In genomic region chr9:20317701-20318100, GRCh38 we compare ENCODE assay signal across 18 cellular contexts.
DNase-seq lines count a peak whose midpoint lies in the region; ATAC-seq and TF ChIP-seq lines count a peak whose summit lies in the region.
"Had no signal": no experiment of that assay in that cellular context is flagged by ENCODE, and none has a peak within 500 bp of the region (broad histone marks: within the 10 kb centered on the region; RNA-seq: fewer than 3 reads in every experiment).

No MANE protein-coding gene starts in this region.

- no peak for ATAC-seq in activated CD8-positive, alpha-beta memory T cell treated with anti-CD3 and anti-CD28 coated beads, Interleukin-2, amount 10 ng/mL, durations not matched to agents 7 days and 5 days
- ATAC-seq in effector memory CD8-positive, alpha-beta T cell (replicated peaks), result no peak
- no peak for ATAC-seq in GM19455 (IDR thresholded peaks at IDR 0.05; ENCODE audit: unreplicated experiment)

- CTCF ChIA-PET in activated CD8-positive, alpha-beta memory T cell treated with anti-CD3 and anti-CD28 coated beads, Interleukin-2, amount 10 ng/mL, durations not matched to agents 7 days and 5 days (lab: Charles Lee), result no interaction called here
- CTCF ChIA-PET in CD8-positive, alpha-beta memory T cell (lab: Charles Lee), result no interaction called here
- CTCF ChIA-PET in Calu3 (lab: Charles Lee), result no interaction called here

- no peak overlapping the region for H3K27ac ChIP-seq in CD8-positive, alpha-beta memory T cell (ENCODE audit: low read depth, low read length)
- H3K27ac ChIP-seq: BLaER1 had no signal

- intact Hi-C loops in Calu3 (cut with micrococcal nuclease; ENCODE audit: unreplicated experiment), result no loop called here

- H3K36me3 Mint-ChIP-seq in activated CD8-positive, alpha-beta memory T cell treated with anti-CD3 and anti-CD28 coated beads, Interleukin-2, amount 10 ng/mL, durations not matched to agents 7 days and 5 days, result peaks cover 8% of the 10 kb centered on the region
- peaks cover 0 to 2% (median 0%) of the 10 kb centered on the region in 3 donors for H3K36me3 Mint-ChIP-seq in CD8-positive, alpha-beta memory T cell
- H3K36me3 Mint-ChIP-seq in effector memory CD8-positive, alpha-beta T cell (ENCODE audit: insufficient read depth), result no peaks in the 10 kb centered on the region
- H3K36me3 Mint-ChIP-seq in osteocyte (ENCODE audit: unreplicated experiment) (no peaks in the 10 kb centered on the region), Calu3 (ENCODE audit: insufficient read depth, unreplicated experiment) (no peaks in the 10 kb centered on the region)

- H3K9me3 ChIP-seq in CD8-positive, alpha-beta memory T cell (ENCODE audit: low read length), result no peaks in the 10 kb centered on the region
- H3K9me3 ChIP-seq: BLaER1 had no signal

- no TSS peak for BruUV-seq in Calu3 (replicated peaks; lab: Mats Ljungman, UMichigan)

- H3K4me3 Mint-ChIP-seq in activated CD8-positive, alpha-beta memory T cell treated with anti-CD3 and anti-CD28 coated beads, Interleukin-2, amount 10 ng/mL, durations not matched to agents 7 days and 5 days, result no peak overlapping the region
- no peak overlapping the region for H3K4me3 Mint-ChIP-seq in CD8-positive, alpha-beta memory T cell
- no peak overlapping the region for H3K4me3 Mint-ChIP-seq in effector memory CD8-positive, alpha-beta T cell
- no peak overlapping the region for H3K4me3 Mint-ChIP-seq in osteocyte (ENCODE audit: unreplicated experiment)
- no peak overlapping the region for H3K4me3 Mint-ChIP-seq in Calu3 (ENCODE audit: low read depth, unreplicated experiment)
- H3K4me3 Mint-ChIP-seq: HFFc6 had no signal

- H3K27ac Mint-ChIP-seq in activated CD8-positive, alpha-beta memory T cell treated with anti-CD3 and anti-CD28 coated beads, Interleukin-2, amount 10 ng/mL, durations not matched to agents 7 days and 5 days, result peak overlapping the region; percentile 24
- H3K27ac Mint-ChIP-seq in CD8-positive, alpha-beta memory T cell, result peak overlapping the region in 5 of 8 donors; percentile 2 to 68 (median 13)
- peak overlapping the region; percentile 5 to 69 for H3K27ac Mint-ChIP-seq in effector memory CD8-positive, alpha-beta T cell
- H3K27ac Mint-ChIP-seq in osteocyte (ENCODE audit: unreplicated experiment) (no peak overlapping the region), Calu3 (ENCODE audit: unreplicated experiment) (no peak overlapping the region)
- H3K27ac Mint-ChIP-seq: HFFc6 had no signal

- no peaks in the 10 kb centered on the region for H3K36me3 ChIP-seq in CD8-positive, alpha-beta memory T cell (ENCODE audit: insufficient read depth, low read length)
- H3K36me3 ChIP-seq: BLaER1 had no signal

- H3K4me1 ChIP-seq in CD8-positive, alpha-beta memory T cell (ENCODE audit: insufficient read depth, low read length), result peaks cover 72% of the 10 kb centered on the region
- H3K4me1 ChIP-seq: BLaER1 had no signal

- no peak for DNase-seq in activated CD8-positive, alpha-beta memory T cell treated with anti-CD3 and anti-CD28 coated beads, Interleukin-2, amount 10 ng/mL, durations not matched to agents 7 days and 5 days
- DNase-seq in activated CD8-positive, alpha-beta memory T cell treated with anti-CD3 and anti-CD28 coated beads, Interleukin-2, amount 50 U/mL, for 48 hours, result no peak
- no peak for DNase-seq in CD8-positive, alpha-beta memory T cell
- no peak for DNase-seq in effector memory CD8-positive, alpha-beta T cell
- DNase-seq in osteocyte (ENCODE audit: extremely low spot score, unreplicated experiment) (peak; percentile 40), SKM-1 (lab: John Stamatoyannopoulos, UW; ENCODE audit: unreplicated experiment) (no peak), Calu3 (no peak)
- DNase-seq: GF-D8, HFFc6, NCI-H1048, NCI-H1436 treated with DMSO at 0.1 percent for 48 hours, NCI-H2029 treated with DMSO at 0.1 percent for 48 hours, NCI-H2171 treated with DMSO at 0.1 percent for 48 hours, NCI-H446 treated with DMSO at 0.1 percent for 48 hours, NCI-H748 treated with DMSO at 0.1 percent for 48 hours, RPMI8226 had no signal

- no peak overlapping the region for H3K4me3 ChIP-seq in CD8-positive, alpha-beta memory T cell (ENCODE audit: low read length)
- H3K4me3 ChIP-seq: BLaER1 had no signal

- peaks cover 69% of the 10 kb centered on the region for H3K4me1 Mint-ChIP-seq in activated CD8-positive, alpha-beta memory T cell treated with anti-CD3 and anti-CD28 coated beads, Interleukin-2, amount 10 ng/mL, durations not matched to agents 7 days and 5 days
- peaks cover 44 to 71% (median 70%) of the 10 kb centered on the region in 3 donors for H3K4me1 Mint-ChIP-seq in CD8-positive, alpha-beta memory T cell
- H3K4me1 Mint-ChIP-seq in effector memory CD8-positive, alpha-beta T cell (ENCODE audit: low read depth in 2 of 2), result peaks cover 26 to 36% of the 10 kb centered on the region in 2 donors
- peaks cover 48% of the 10 kb centered on the region for H3K4me1 Mint-ChIP-seq in osteocyte (ENCODE audit: unreplicated experiment)
- H3K4me1 Mint-ChIP-seq in Calu3 (ENCODE audit: low read depth, unreplicated experiment), result peaks cover 13% of the 10 kb centered on the region

- H3K9me3 Mint-ChIP-seq in activated CD8-positive, alpha-beta memory T cell treated with anti-CD3 and anti-CD28 coated beads, Interleukin-2, amount 10 ng/mL, durations not matched to agents 7 days and 5 days (ENCODE audit: low read depth), result no peaks in the 10 kb centered on the region
- H3K9me3 Mint-ChIP-seq in CD8-positive, alpha-beta memory T cell, result no peaks in the 10 kb centered on the region
- H3K9me3 Mint-ChIP-seq in effector memory CD8-positive, alpha-beta T cell, result no peaks in the 10 kb centered on the region
- H3K9me3 Mint-ChIP-seq in osteocyte (ENCODE audit: unreplicated experiment) (peaks cover 6% of the 10 kb centered on the region), Calu3 (ENCODE audit: low read depth, unreplicated experiment) (no peaks in the 10 kb centered on the region)
- H3K9me3 Mint-ChIP-seq: HFFc6 had no signal

- no peaks in the 10 kb centered on the region for H3K27me3 ChIP-seq in CD8-positive, alpha-beta memory T cell (ENCODE audit: insufficient read depth, low read length, poor library complexity, severe bottlenecking)
- H3K27me3 ChIP-seq: BLaER1 had no signal

- POLR2A ChIA-PET in CD8-positive, alpha-beta memory T cell (lab: Charles Lee), result no interaction called here

- H3K27me3 Mint-ChIP-seq in activated CD8-positive, alpha-beta memory T cell treated with anti-CD3 and anti-CD28 coated beads, Interleukin-2, amount 10 ng/mL, durations not matched to agents 7 days and 5 days, result no peaks in the 10 kb centered on the region
- H3K27me3 Mint-ChIP-seq in CD8-positive, alpha-beta memory T cell, result no peaks in the 10 kb centered on the region
- H3K27me3 Mint-ChIP-seq in effector memory CD8-positive, alpha-beta T cell, result no peaks in the 10 kb centered on the region
- H3K27me3 Mint-ChIP-seq in osteocyte (ENCODE audit: unreplicated experiment) (no peaks in the 10 kb centered on the region), Calu3 (ENCODE audit: unreplicated experiment) (no peaks in the 10 kb centered on the region)

- TF ChIP-seq CTCF in osteocyte (IDR thresholded peaks at IDR 0.05) (no peak), Calu3 (IDR thresholded peaks at IDR 0.05; ENCODE audit: unreplicated experiment) (no peak)

Comparison
In these comparisons a context has a peak if more than half of its experiments do, and no peak if none do; other contexts are left out.
1. H3K27ac Mint-ChIP-seq: peak in activated CD8-positive, alpha-beta memory T cell treated with anti-CD3 and anti-CD28 coated beads, Interleukin-2, amount 10 ng/mL, durations not matched to agents 7 days and 5 days (single experiment), CD8-positive, alpha-beta memory T cell (5 of 8) and effector memory CD8-positive, alpha-beta T cell (2 of 2); none in osteocyte (single experiment) and Calu3 (single experiment).